Comparison of ENCODE assay signal across 9 cellular contexts in genomic region chr3:42071720-42072582, GRCh38. TPM values are rescaled to one million over a fixed set of nuclear protein-coding genes. Genes with fewer than 3 reads are reported as not detected.
A peak's percentile ranks its signal among the peaks of the same experiment; 100 is the strongest.
DNase-seq lines count a peak whose midpoint lies in the region; ATAC-seq and TF ChIP-seq lines count a peak whose summit lies in the region.
"Had no signal": no experiment of that assay in that cellular context is flagged by ENCODE, and none has a peak within 500 bp of the region (broad histone marks: within the 10 kb centered on the region; RNA-seq: fewer than 3 reads in every experiment).

No MANE protein-coding gene starts in this region.

- H3K9me3 Mint-ChIP-seq in dendritic cell treated with granulocyte-macrophage colony-stimulating factor and Interleukin-4, amounts not matched to agents 40 ng/mL and 50 ng/mL, for 4 days, result no peaks in the 10 kb centered on the region
- H3K9me3 Mint-ChIP-seq: central memory CD8-positive, alpha-beta T cell had no signal

- CTCF ChIA-PET in Panc1 (lab: Charles Lee), result interaction anchor here (0.5 to 0.9 kb wide), 2 partner anchors 26 to 119 kb away, joined by 4 to 5 read pairs; no protein-coding TSS in a partner anchor

- no peaks in the 10 kb centered on the region for H3K36me3 ChIP-seq in Panc1 (ENCODE audit: control insufficient read depth, insufficient read depth, low read length)
- no peaks in the 10 kb centered on the region for H3K36me3 ChIP-seq in lower lobe of right lung
- no peaks in the 10 kb centered on the region for H3K36me3 ChIP-seq in testis (ENCODE audit: low read depth, missing control alignments)

- peak overlapping the region; percentile 91 for H3K27ac ChIP-seq in Panc1 (ENCODE audit: low read length)
- peak overlapping the region; percentile 79 for H3K27ac ChIP-seq in lower lobe of right lung
- peak overlapping the region in 1 of 2 donors; percentile 70 for H3K27ac ChIP-seq in testis

- POLR2A ChIA-PET in Panc1 (lab: Charles Lee), result interaction anchor here (0.6 to 0.8 kb wide), 9 partner anchors 10 to 349 kb away, joined by 3 to 26 read pairs (median 6); no protein-coding TSS in a partner anchor

- WGBS in testis, 2 donors, result 30 to 46% methylated on average over 14 of the region's 14 CpGs

- H3K27ac Mint-ChIP-seq in dendritic cell treated with granulocyte-macrophage colony-stimulating factor and Interleukin-4, amounts not matched to agents 40 ng/mL and 50 ng/mL, for 4 days, result peak overlapping the region; percentile 47

- no TSS peak for BruUV-seq in Panc1 (replicated peaks; lab: Mats Ljungman, UMichigan)

- H3K36me3 Mint-ChIP-seq in dendritic cell treated with granulocyte-macrophage colony-stimulating factor and Interleukin-4, amounts not matched to agents 40 ng/mL and 50 ng/mL, for 4 days (ENCODE audit: low read depth), result no peaks in the 10 kb centered on the region

- H3K4me1 Mint-ChIP-seq in dendritic cell treated with granulocyte-macrophage colony-stimulating factor and Interleukin-4, amounts not matched to agents 40 ng/mL and 50 ng/mL, for 4 days (ENCODE audit: low read depth), result peaks cover 68% of the 10 kb centered on the region

- H3K4me3 Mint-ChIP-seq in dendritic cell treated with granulocyte-macrophage colony-stimulating factor and Interleukin-4, amounts not matched to agents 40 ng/mL and 50 ng/mL, for 4 days, result peak overlapping the region; percentile 45
- H3K4me3 Mint-ChIP-seq: central memory CD8-positive, alpha-beta T cell had no signal

- in situ Hi-C loops in Panc1 (cut with HindIII; ENCODE audit: low pct_unique_long_range_greater_than_20kb, low sequenced_read_pairs), result no loop called here

- ATAC-seq in GM18858 (IDR thresholded peaks at IDR 0.05; ENCODE audit: unreplicated experiment) (peak; percentile 48), HG03571 (IDR thresholded peaks at IDR 0.05; ENCODE audit: unreplicated experiment) (peak; percentile 40), Panc1 (peak; percentile 86), lower lobe of right lung (peak; percentile 61 to 80)

- H3K27me3 ChIP-seq in Panc1 (ENCODE audit: control insufficient read depth, insufficient read depth, low read length) (no peaks in the 10 kb centered on the region), lower lobe of right lung (ENCODE audit: low read depth) (no peaks in the 10 kb centered on the region), testis (no peaks in the 10 kb centered on the region)

- peak overlapping the region; percentile 19 to 53 for H3K4me3 ChIP-seq in Panc1 (ENCODE audit: low read depth in 2 of 2, low read length in 2 of 2)
- H3K4me3 ChIP-seq in lower lobe of right lung, result peak overlapping the region; percentile 38
- no peak overlapping the region for H3K4me3 ChIP-seq in testis

- H3K27me3 Mint-ChIP-seq in dendritic cell treated with granulocyte-macrophage colony-stimulating factor and Interleukin-4, amounts not matched to agents 40 ng/mL and 50 ng/mL, for 4 days, result no peaks in the 10 kb centered on the region
- H3K27me3 Mint-ChIP-seq: central memory CD8-positive, alpha-beta T cell had no signal

- TF ChIP-seq POLR2A in testis (IDR thresholded peaks at IDR 0.05), result no peak

- TF ChIP-seq CTCF in Panc1 (IDR thresholded peaks at IDR 0.05), result no peak
- no peak for TF ChIP-seq CTCF in lower lobe of right lung (IDR thresholded peaks at IDR 0.05)
- no peak for TF ChIP-seq CTCF in testis (IDR thresholded peaks at IDR 0.05)

- intact Hi-C loops in Panc1 (cut with micrococcal nuclease; ENCODE audit: unreplicated experiment), result loop anchor here (5.0 kb wide), 1 partner anchor 45 kb away; no protein-coding TSS in a partner anchor
- intact Hi-C loops in dendritic cell treated with granulocyte-macrophage colony-stimulating factor and Interleukin-4, amounts not matched to agents 40 ng/mL and 50 ng/mL, for 4 days (cut with micrococcal nuclease), result no loop called here
- intact Hi-C loops in lower lobe of right lung (cut with DNase I), result no loop called here
- intact Hi-C loops in testis (cut with DNase I; ENCODE audit: low total_unique reads), result no loop called here

- H3K9me3 ChIP-seq in Panc1 (ENCODE audit: control insufficient read depth, insufficient read depth, low read depth, low read length) (no peaks in the 10 kb centered on the region), lower lobe of right lung (peaks cover 4% of the 10 kb centered on the region), testis (no peaks in the 10 kb centered on the region)

- DNase-seq in Panc1 (ENCODE audit: low read depth, low spot score) (no peak), lower lobe of right lung (peak; percentile 57), testis (peak; percentile 65)
- DNase-seq in activated CD4-positive, alpha-beta T cell treated with anti-CD3 and anti-CD28 coated beads, Interleukin-2, amount 50 U/mL, for 48 hours, result no peak
- no peak for DNase-seq in activated effector memory CD4-positive, alpha-beta T cell treated with anti-CD3 and anti-CD28 coated beads, Interleukin-2, amount 50 U/mL, for 16 hours

- H3K4me1 ChIP-seq in Panc1 (ENCODE audit: control insufficient read depth, insufficient read depth, low read length) (peaks cover 48% of the 10 kb centered on the region), lower lobe of right lung (peaks cover 55% of the 10 kb centered on the region), testis (peaks cover 50% of the 10 kb centered on the region)

RNA-seq across cellular contexts. Expression of gene TRAK1, which starts 19.2 kb away (rescaled TPM):
- 38.4 TPM for total RNA-seq in Panc1 (2021; ENCODE audit: unreplicated experiment)
- polyA plus RNA-seq in Panc1 (2012; ENCODE audit: insufficient read length), result 36.8 TPM
- total RNA-seq in lower lobe of right lung, result 50.6 TPM
- total RNA-seq in testis, result 10 to 100 TPM; 94.1 to 95.9 TPM
- 32.0 TPM for polyA plus RNA-seq in testis (ENCODE audit: insufficient read depth, low read depth, low replicate concordance)

Comparison
In these comparisons a context has a peak if more than half of its experiments do, and no peak if none do; other contexts are left out.
1. DNase-seq: peak in lower lobe of right lung (single experiment) and testis (single experiment); none in Panc1 (single experiment), activated CD4-positive, alpha-beta T cell treated with anti-CD3 and anti-CD28 coated beads, Interleukin-2, amount 50 U/mL, for 48 hours (0 of 2) and activated effector memory CD4-positive, alpha-beta T cell treated with anti-CD3 and anti-CD28 coated beads, Interleukin-2, amount 50 U/mL, for 16 hours (single experiment).
2. H3K4me3 ChIP-seq: peak in Panc1 (2 of 2) and lower lobe of right lung (single experiment); none in testis (0 of 2).
3. Peak in every context shown above with its lines, with median percentiles within 50 percentile points of each other: ATAC-seq.